Comparison of ENCODE assay signal across 9 cellular contexts in the genomic region with DNA sequence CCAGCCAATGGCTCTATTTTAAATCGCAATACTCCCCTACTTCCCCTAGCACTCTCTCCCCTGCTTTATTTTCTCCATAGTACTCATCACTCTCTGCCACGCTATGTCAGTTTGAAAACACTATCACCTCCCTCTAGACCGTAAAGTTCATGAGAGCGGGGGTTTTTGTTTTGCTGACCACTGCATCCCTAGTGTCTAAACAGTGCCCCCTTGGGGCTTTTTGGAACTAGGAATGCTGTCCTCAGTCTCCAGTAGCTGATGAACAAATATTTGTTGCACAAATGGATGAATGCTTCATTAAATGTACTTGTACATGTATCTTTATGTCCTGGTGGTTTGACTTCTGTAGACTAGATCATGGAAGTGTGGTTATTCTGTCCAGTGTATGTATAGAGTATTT. TPM values are rescaled to one million over a fixed set of nuclear protein-coding genes. Genes with fewer than 3 reads are reported as not detected.
DNase-seq lines count a peak whose midpoint lies in the region; ATAC-seq and TF ChIP-seq lines count a peak whose summit lies in the region.
"Had no signal": no experiment of that assay in that cellular context is flagged by ENCODE, and none has a peak within 500 bp of the region (broad histone marks: within the 10 kb centered on the region; RNA-seq: fewer than 3 reads in every experiment).

No MANE protein-coding gene starts in this region.

- TF ChIP-seq POLR2A in gastroesophageal sphincter (IDR thresholded peaks at IDR 0.05) (no peak), sigmoid colon (IDR thresholded peaks at IDR 0.05) (no peak)

- no peak overlapping the region for H3K4me3 ChIP-seq in GM23248
- no peak overlapping the region for H3K4me3 ChIP-seq in gastroesophageal sphincter
- no peak overlapping the region for H3K4me3 ChIP-seq in sigmoid colon

- H2AFZ ChIP-seq in GM23248: no peak overlapping the region

- no peaks in the 10 kb centered on the region for H3K27me3 ChIP-seq in GM23248 (replicated peaks; ENCODE audit: insufficient read depth)
- H3K27me3 ChIP-seq in gastroesophageal sphincter: no peaks in the 10 kb centered on the region
- no peaks in the 10 kb centered on the region for H3K27me3 ChIP-seq in sigmoid colon

- no peaks in the 10 kb centered on the region for H3K79me2 ChIP-seq in GM23248 (ENCODE audit: insufficient read depth)

- TF ChIP-seq EP300 in gastroesophageal sphincter (IDR thresholded peaks at IDR 0.05) (no peak), sigmoid colon (IDR thresholded peaks at IDR 0.05) (no peak)

- no peaks in the 10 kb centered on the region for H3K9me3 ChIP-seq in GM23248 (ENCODE audit: low read depth)
- peaks cover 0 to 7% (median 0%) of the 10 kb centered on the region in 3 donors for H3K9me3 ChIP-seq in gastroesophageal sphincter
- H3K9me3 ChIP-seq in sigmoid colon: no peaks in the 10 kb centered on the region

- DNase-seq in GM23248: peak; percentile 59
- peak; percentile 63 for DNase-seq in RPMI7951 (ENCODE audit: low read depth)
- DNase-seq in sigmoid colon: peak; percentile 66
- no peak for DNase-seq in SW480 (ENCODE audit: low spot score)
- DNase-seq in HK-2 (ENCODE audit: unreplicated experiment): no peak
- DNase-seq: activated CD4-positive, alpha-beta T cell treated with anti-CD3 and anti-CD28 coated beads for 36 hours had no signal

- H3K9ac ChIP-seq in GM23248: no peak overlapping the region

- H3K27ac ChIP-seq in GM23248 (no peak overlapping the region), gastroesophageal sphincter (peak overlapping the region in 1 of 4 donors; percentile 81), sigmoid colon (no peak overlapping the region)

- no peak for ATAC-seq in gastroesophageal sphincter
- ATAC-seq in GM21390 (IDR thresholded peaks at IDR 0.05; ENCODE audit: unreplicated experiment): no peak
- no peak for ATAC-seq in HG02798 (IDR thresholded peaks at IDR 0.05; ENCODE audit: poor library complexity, unreplicated experiment)
- ATAC-seq: activated CD4-positive, alpha-beta T cell treated with anti-CD3 and anti-CD28 coated beads for 36 hours had no signal

- H3K9me2 ChIP-seq in GM23248 (ENCODE audit: insufficient read depth): no peaks in the 10 kb centered on the region

- intact Hi-C loops in sigmoid colon (cut with DNase I): loop anchor here (1.0 kb wide), 1 partner anchor 48 kb away; no protein-coding TSS in a partner anchor

- TF ChIP-seq CTCF in gastroesophageal sphincter (IDR thresholded peaks at IDR 0.05) (peak in 3 of 4 experiments; percentile 49 to 71 (median 54)), sigmoid colon (IDR thresholded peaks at IDR 0.05) (peak; percentile 29 to 58 (median 51))

- no peak overlapping the region for H3K4me2 ChIP-seq in GM23248 (ENCODE audit: unreplicated experiment)

- H3K36me3 ChIP-seq in GM23248 (ENCODE audit: low read depth): no peaks in the 10 kb centered on the region
- H3K36me3 ChIP-seq in gastroesophageal sphincter: no peaks in the 10 kb centered on the region
- H3K36me3 ChIP-seq in sigmoid colon: no peaks in the 10 kb centered on the region

- H3K4me1 ChIP-seq in GM23248 (ENCODE audit: insufficient read depth) (peaks cover 18% of the 10 kb centered on the region), gastroesophageal sphincter (peaks cover 14 to 52% (median 47%) of the 10 kb centered on the region in 3 donors), sigmoid colon (peaks cover 0 to 43% (median 39%) of the 10 kb centered on the region in 4 donors)

- in situ Hi-C loops in GM23248 (cut with MboI): no loop called here

- no peaks in the 10 kb centered on the region for H4K20me1 ChIP-seq in GM23248 (ENCODE audit: insufficient read depth)

- 82 to 83% methylated on average over 4 of the region's 4 CpGs for WGBS in GM23248 (ENCODE audit: low coverage in 1 of 2, low lambda C conversion rate in 2 of 2, missing lambda C conversion rate in 2 of 2), 2 experiments
- WGBS in gastroesophageal sphincter (ENCODE audit: low coverage in 1 of 2), 2 donors: 56 to 84% methylated on average over 2 to 4 of the region's 4 CpGs
- WGBS in sigmoid colon, 2 donors: 65 to 67% methylated on average over 4 of the region's 4 CpGs

- peaks cover 13% of the 10 kb centered on the region for H3F3A ChIP-seq in GM23248 (ENCODE audit: insufficient read depth)

RNA-seq across cellular contexts. Expression of gene ATOH8, which starts 44.2 kb away (rescaled TPM):
- 40.7 and 50.1 TPM in 2 replicates for total RNA-seq in GM23248 (2014; rRNA removed; shearing (Covaris generic))
- polyA plus RNA-seq in GM23248 (2016; fragmentation: Nextera tagmentation; extraction: Ambion mirVana) (12.0 and 12.7 TPM in 2 replicates), sigmoid colon (1 to 10 TPM; 1.6 to 9.4 (median 6.6) TPM)
- total RNA-seq in RPMI7951 (2014; rRNA removed; shearing (Covaris generic)): 7.2 and 7.3 TPM in 2 replicates
- total RNA-seq in gastroesophageal sphincter (10 to 100 TPM; 34.5 to 79.5 (median 59.6) TPM), sigmoid colon (10 to 100 TPM; 12.4 to 20.6 (median 18.1) TPM)
- total RNA-seq: activated CD4-positive, alpha-beta T cell treated with anti-CD3 and anti-CD28 coated beads for 36 hours had no signal

Comparison
In these comparisons a context has a peak if more than half of its experiments do, and no peak if none do; other contexts are left out.
1. DNase-seq: peak in GM23248 (single experiment), RPMI7951 (single experiment) and sigmoid colon (single experiment); none in SW480 (single experiment) and HK-2 (single experiment).